In the genomic region with DNA sequence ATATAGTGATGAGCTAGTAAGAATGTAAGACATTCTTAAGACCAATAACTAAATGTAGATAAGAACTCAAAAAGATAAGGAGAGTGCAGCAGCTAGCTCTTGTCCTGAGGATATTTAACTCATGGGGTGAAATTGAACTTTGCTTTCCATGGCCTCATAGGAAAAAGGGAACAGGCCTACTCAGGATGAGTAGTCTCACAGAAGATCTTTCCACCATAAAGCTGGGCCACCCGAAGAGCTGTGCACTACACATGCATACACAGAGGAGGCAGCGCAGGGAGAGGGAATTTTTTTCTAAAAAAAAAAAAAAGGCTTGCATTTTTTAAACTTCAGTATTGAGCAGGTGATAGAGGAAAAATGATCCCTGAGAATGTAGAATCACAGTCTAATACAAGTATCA, we compare ENCODE assay signal across 20 cellular contexts. TPM values are rescaled to one million over a fixed set of nuclear protein-coding genes. Genes with fewer than 3 reads are reported as not detected.
DNase-seq lines count a peak whose midpoint lies in the region; ATAC-seq and TF ChIP-seq lines count a peak whose summit lies in the region.
"Had no signal": no experiment of that assay in that cellular context is flagged by ENCODE, and none has a peak within 500 bp of the region (broad histone marks: within the 10 kb centered on the region; RNA-seq: fewer than 3 reads in every experiment).

No MANE protein-coding gene starts in this region.

- H3K36me3 ChIP-seq in Caco-2 (ENCODE audit: control insufficient read depth, insufficient read depth, low read length) = no peaks in the 10 kb centered on the region
- no peaks in the 10 kb centered on the region for H3K36me3 ChIP-seq in hepatocyte (replicated peaks; ENCODE audit: insufficient read depth, low read depth)
- H3K36me3 ChIP-seq in vagina = no peaks in the 10 kb centered on the region
- H3K36me3 ChIP-seq: HAP-1, Peyer's patch, SJSA1 had no signal

- ATAC-seq in T-helper 17 cell (no peak), GM18870 (IDR thresholded peaks at IDR 0.05; ENCODE audit: unreplicated experiment) (no peak)

- no peaks in the 10 kb centered on the region for H3K79me2 ChIP-seq in hepatocyte

- intact Hi-C loops in Caco-2 (cut with micrococcal nuclease; ENCODE audit: unreplicated experiment) (loop anchor here (1.0 to 5.0 kb wide), 2 partner anchors 20 to 75 kb away; no protein-coding TSS in a partner anchor), vagina (cut with DNase I) (no loop called here)

- no peaks in the 10 kb centered on the region for H3K9me2 ChIP-seq in hepatocyte (replicated peaks; ENCODE audit: insufficient read depth)

- peaks cover 24% of the 10 kb centered on the region for H3K4me1 ChIP-seq in Caco-2
- no peaks in the 10 kb centered on the region for H3K4me1 ChIP-seq in hepatocyte (ENCODE audit: insufficient read depth)
- H3K4me1 ChIP-seq in vagina = no peaks in the 10 kb centered on the region
- H3K4me1 ChIP-seq: HAP-1, Peyer's patch, SJSA1 had no signal

- BruUV-seq in Caco-2 (replicated peaks; lab: Mats Ljungman, UMichigan) = no TSS peak

- peaks cover 20% of the 10 kb centered on the region for H3K4me1 Mint-ChIP-seq in Caco-2 (ENCODE audit: low read depth, unreplicated experiment)
- no peaks in the 10 kb centered on the region for H3K4me1 Mint-ChIP-seq in T-helper 17 cell
- H3K4me1 Mint-ChIP-seq: CD8-positive, alpha-beta memory T cell had no signal

- H3K4me3 Mint-ChIP-seq in Caco-2 (ENCODE audit: unreplicated experiment) (peak overlapping the region; percentile 24), T-helper 17 cell (no peak overlapping the region)
- H3K4me3 Mint-ChIP-seq: CD8-positive, alpha-beta memory T cell had no signal

- H3K27ac Mint-ChIP-seq in Caco-2 (ENCODE audit: unreplicated experiment) (peak overlapping the region; percentile 54), T-helper 17 cell (peak overlapping the region; percentile 29)
- H3K27ac Mint-ChIP-seq: CD8-positive, alpha-beta memory T cell had no signal

- H3K9me3 ChIP-seq in Caco-2 (no peaks in the 10 kb centered on the region), T-helper 17 cell (ENCODE audit: control insufficient read depth, low read length, poor library complexity, severe bottlenecking) (no peaks in the 10 kb centered on the region), hepatocyte (ENCODE audit: low read depth) (no peaks in the 10 kb centered on the region), vagina (no peaks in the 10 kb centered on the region)
- H3K9me3 ChIP-seq: HAP-1, Peyer's patch, SJSA1 had no signal

- no peak overlapping the region for H2AFZ ChIP-seq in hepatocyte

- peak overlapping the region; percentile 51 for H3K27ac ChIP-seq in hepatocyte
- no peak overlapping the region for H3K27ac ChIP-seq in vagina
- H3K27ac ChIP-seq: C4-2B, Peyer's patch, SJSA1 had no signal

- no peak for TF ChIP-seq CTCF in Caco-2 (IDR thresholded peaks at IDR 0.05; ENCODE audit: insufficient read depth in 1 of 2, low read depth in 1 of 2, low read length in 1 of 2, severe bottlenecking in 1 of 2, unreplicated experiment in 1 of 2)
- TF ChIP-seq CTCF in hepatocyte (IDR thresholded peaks at IDR 0.05; ENCODE audit: poor library complexity) = no peak
- TF ChIP-seq CTCF in vagina (IDR thresholded peaks at IDR 0.05) = no peak

- CTCF ChIA-PET in Caco-2 (lab: Charles Lee) (interaction anchor here (0.5 to 1.2 kb wide), 7 partner anchors 13 to 1722 kb away, joined by 3 to 21 read pairs (median 4); partner anchors contain the start of gene CEP126), HEK293T (lab: Yijun Ruan, JAX) (no interaction called here)

- no peaks in the 10 kb centered on the region for H3K9me3 Mint-ChIP-seq in Caco-2 (ENCODE audit: unreplicated experiment)
- H3K9me3 Mint-ChIP-seq: CD8-positive, alpha-beta memory T cell had no signal

- TF ChIP-seq POLR2A in vagina (IDR thresholded peaks at IDR 0.05) = no peak

- H3K4me3 ChIP-seq in Caco-2 (ENCODE audit: low read depth, low read length) (no peak overlapping the region), hepatocyte (no peak overlapping the region), vagina (no peak overlapping the region)
- H3K4me3 ChIP-seq: HAP-1, Peyer's patch, SJSA1 had no signal

- no peaks in the 10 kb centered on the region for H3K27me3 Mint-ChIP-seq in Caco-2 (ENCODE audit: insufficient read depth, unreplicated experiment)
- H3K27me3 Mint-ChIP-seq in T-helper 17 cell = no peaks in the 10 kb centered on the region
- H3K27me3 Mint-ChIP-seq: CD8-positive, alpha-beta memory T cell had no signal

- H3K27me3 ChIP-seq in Caco-2 (replicated peaks; ENCODE audit: control insufficient read depth, insufficient read depth, low read length) = no peaks in the 10 kb centered on the region
- H3K27me3 ChIP-seq in hepatocyte = no peaks in the 10 kb centered on the region
- no peaks in the 10 kb centered on the region for H3K27me3 ChIP-seq in vagina
- H3K27me3 ChIP-seq: Peyer's patch, SJSA1 had no signal

- no peak overlapping the region for H3K4me2 ChIP-seq in hepatocyte

- H3K36me3 Mint-ChIP-seq in Caco-2 (ENCODE audit: insufficient read depth, unreplicated experiment) (peaks cover 4% of the 10 kb centered on the region), T-helper 17 cell (ENCODE audit: low read depth) (no peaks in the 10 kb centered on the region)

- no peaks in the 10 kb centered on the region for H4K20me1 ChIP-seq in hepatocyte (ENCODE audit: insufficient read depth, poor library complexity, severe bottlenecking)

- POLR2A ChIA-PET in Caco-2 (lab: Charles Lee) (no interaction called here), HEK293T (lab: Yijun Ruan, JAX) (no interaction called here)

- peak; percentile 64 to 80 for DNase-seq in Caco-2
- peak; percentile 7 for DNase-seq in HEK293T (ENCODE audit: extremely low spot score)
- no peak for DNase-seq in T-helper 17 cell
- DNase-seq in hepatocyte (ENCODE audit: low spot score) = peak; percentile 44
- no peak for DNase-seq in SHP77 (lab: John Stamatoyannopoulos, UW)
- DNase-seq in vagina (ENCODE audit: extremely low spot score in 2 of 2) = no peak
- DNase-seq in GDM1 (lab: John Stamatoyannopoulos, UW) = no peak
- DNase-seq: CD8-positive, alpha-beta memory T cell; DMS79; Kasumi-1; NCI-H1092; NCI-H1436 treated with DMSO at 0.1 percent for 48 hours; NCI-H1930; NCI-H510A; NCI-H748 treated with DMSO at 0.1 percent for 48 hours; Peyer's patch had no signal

- WGBS in hepatocyte (ENCODE audit: low lambda C conversion rate, missing lambda C conversion rate) = 66% methylated on average over 2 of the region's 2 CpGs

TF ChIP-seq in HEK293T, 16 proteins besides CTCF, POLR2A, EP300 and RAD21:
- TF ChIP-seq PKNOX1 (IDR thresholded peaks at IDR 0.05) (no peak), ELF4 (IDR thresholded peaks at IDR 0.05) (no peak), ZNF384 (IDR thresholded peaks at IDR 0.05) (peak; percentile 22; the same call in 1 of the 2 replicates)
TF ChIP-seq in HEK293T: peak in this region for 1.

RNA-seq across cellular contexts. Expression of gene CFAP300, which starts 59.9 kb away (rescaled TPM):
- total RNA-seq in Caco-2 (2022) (2.2 and 3.9 TPM in 2 replicates), T-helper 17 cell (not detected), hepatocyte (1.5 and 3.4 TPM in 2 replicates), vagina (1.7 TPM)
- polyA plus RNA-seq in hepatocyte = 2.7 and 2.9 TPM in 2 replicates
- total RNA-seq: CD8-positive, alpha-beta memory T cell had no signal
- polyA plus RNA-seq: CD8-positive, alpha-beta memory T cell had no signal

Comparison
In these comparisons a context has a peak if more than half of its experiments do, and no peak if none do; other contexts are left out.
1. DNase-seq: peak in Caco-2 (2 of 2), HEK293T (single experiment) and hepatocyte (single experiment); none in T-helper 17 cell (0 of 3), SHP77 (0 of 2), vagina (0 of 2) and GDM1 (single experiment).